ENCODE assay signal across 11 cellular contexts in the genomic region with DNA sequence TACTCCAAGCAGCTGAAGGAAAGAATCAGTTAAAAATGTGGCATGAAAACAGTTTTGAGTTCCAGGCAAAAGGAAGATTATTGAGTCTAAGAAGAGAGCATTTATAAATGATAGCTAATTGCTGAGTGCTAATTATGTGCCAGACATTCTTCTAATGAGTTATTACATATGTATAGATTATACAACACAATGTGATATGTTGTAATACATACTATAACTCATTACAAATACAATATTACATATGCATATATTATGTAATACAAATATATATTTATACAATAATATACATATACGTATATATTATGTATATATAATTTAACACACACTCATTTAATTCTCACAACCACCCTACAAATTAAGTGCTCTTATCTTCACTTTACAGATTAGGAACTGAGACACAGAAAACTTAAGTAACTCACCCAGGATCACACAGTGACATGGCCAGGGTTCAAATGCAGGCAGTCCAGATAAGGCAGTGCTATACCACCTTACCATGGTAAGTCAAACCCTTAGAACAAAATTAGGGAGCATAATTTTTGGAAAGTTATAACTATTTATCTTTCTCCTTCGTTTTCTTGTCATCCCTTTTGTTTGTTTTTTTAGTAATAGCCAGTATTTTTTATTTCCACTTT. TPM values are rescaled to one million over a fixed set of nuclear protein-coding genes. Genes with fewer than 3 reads are reported as not detected.
A peak's percentile ranks its signal among the peaks of the same experiment; 100 is the strongest.
DNase-seq lines count a peak whose midpoint lies in the region; TF ChIP-seq lines count a peak whose summit lies in the region.
"Had no signal": no experiment of that assay in that cellular context is flagged by ENCODE, and none has a peak within 500 bp of the region (broad histone marks: within the 10 kb centered on the region; RNA-seq: fewer than 3 reads in every experiment).

No MANE protein-coding gene starts in this region.

- no peak for TF ChIP-seq POLR2A in thyroid gland (IDR thresholded peaks at IDR 0.05)

- WGBS in thyroid gland, 2 donors: 43 to 50% methylated on average over 2 of the region's 2 CpGs

- intact Hi-C loops in dendritic cell treated with granulocyte-macrophage colony-stimulating factor and Interleukin-4, amounts not matched to agents 40 ng/mL and 50 ng/mL, for 4 days (cut with micrococcal nuclease): loop anchor here (2.0 to 10.0 kb wide), 2 partner anchors 33 to 49 kb away; no protein-coding TSS in a partner anchor
- intact Hi-C loops in thyroid gland (cut with DNase I): no loop called here

- H3K4me1 Mint-ChIP-seq in dendritic cell treated with granulocyte-macrophage colony-stimulating factor and Interleukin-4, amounts not matched to agents 40 ng/mL and 50 ng/mL, for 4 days (ENCODE audit: low read depth): peaks cover 92% of the 10 kb centered on the region
- peaks cover 85% of the 10 kb centered on the region for H3K4me1 Mint-ChIP-seq in nephron

- peaks cover 65% of the 10 kb centered on the region in 2 donors for H3K4me1 ChIP-seq in thyroid gland

- DNase-seq in OCI-M1 (lab: John Stamatoyannopoulos, UW): peak; percentile 15
- DNase-seq in thyroid gland: no peak
- DNase-seq in retina: no peak
- no peak for DNase-seq in H7
- DNase-seq in Kasumi-1 (lab: John Stamatoyannopoulos, UW): no peak
- DNase-seq in NCI-H2107 treated with DMSO at 0.1 percent for 48 hours (lab: John Stamatoyannopoulos, UW; ENCODE audit: unreplicated experiment): no peak
- DNase-seq: activated T-cell treated with anti-CD3 and anti-CD28 coated beads, Interleukin-2, amount 50 U/mL, for 24 hours had no signal

- H3K4me3 ChIP-seq in thyroid gland (replicated peaks in 1 of 3) (no peak overlapping the region), H7 (ENCODE audit: insufficient read depth, low read depth, low read length) (no peak overlapping the region)

- H3K9me3 Mint-ChIP-seq in dendritic cell treated with granulocyte-macrophage colony-stimulating factor and Interleukin-4, amounts not matched to agents 40 ng/mL and 50 ng/mL, for 4 days: no peaks in the 10 kb centered on the region
- H3K9me3 Mint-ChIP-seq in nephron: no peaks in the 10 kb centered on the region
- H3K9me3 Mint-ChIP-seq: activated T-cell treated with anti-CD3 and anti-CD28 coated beads, Interleukin-2, amount 50 U/mL, for 24 hours; WTC11 had no signal

- H3K27me3 ChIP-seq in thyroid gland: no peaks in the 10 kb centered on the region
- peaks cover 5% of the 10 kb centered on the region; the same call in 1 of the 2 replicates for H3K27me3 ChIP-seq in H7 (ENCODE audit: control insufficient read depth, insufficient read depth, low read length)

- H3K27ac ChIP-seq in thyroid gland: peak overlapping the region; percentile 88 to 96 (median 94)
- H3K27ac ChIP-seq: RWPE1 had no signal

- H3K27me3 Mint-ChIP-seq in dendritic cell treated with granulocyte-macrophage colony-stimulating factor and Interleukin-4, amounts not matched to agents 40 ng/mL and 50 ng/mL, for 4 days: peaks cover 4% of the 10 kb centered on the region
- H3K27me3 Mint-ChIP-seq in nephron (ENCODE audit: low read depth): peaks cover 11% of the 10 kb centered on the region

- H3K9me3 ChIP-seq in thyroid gland: no peaks in the 10 kb centered on the region

- peaks cover 12% of the 10 kb centered on the region for H3K36me3 Mint-ChIP-seq in dendritic cell treated with granulocyte-macrophage colony-stimulating factor and Interleukin-4, amounts not matched to agents 40 ng/mL and 50 ng/mL, for 4 days (ENCODE audit: low read depth)
- H3K36me3 Mint-ChIP-seq in nephron (ENCODE audit: low read depth): no peaks in the 10 kb centered on the region
- H3K36me3 Mint-ChIP-seq: WTC11 had no signal

- H3K4me3 Mint-ChIP-seq in dendritic cell treated with granulocyte-macrophage colony-stimulating factor and Interleukin-4, amounts not matched to agents 40 ng/mL and 50 ng/mL, for 4 days: peak overlapping the region; percentile 81
- peak overlapping the region in 2 of 3 experiments; percentile 70 to 73 for H3K4me3 Mint-ChIP-seq in nephron
- H3K4me3 Mint-ChIP-seq: activated T-cell treated with anti-CD3 and anti-CD28 coated beads, Interleukin-2, amount 50 U/mL, for 24 hours; WTC11 had no signal

- no peak for TF ChIP-seq CTCF in nephron (IDR thresholded peaks at IDR 0.05; ENCODE audit: unreplicated experiment in 3 of 3)
- no peak for TF ChIP-seq CTCF in thyroid gland (IDR thresholded peaks at IDR 0.05)

- no peaks in the 10 kb centered on the region for H3K36me3 ChIP-seq in thyroid gland
- H3K36me3 ChIP-seq in H7 (replicated peaks; ENCODE audit: control insufficient read depth, insufficient read depth, low read length): no peaks in the 10 kb centered on the region

- H3K27ac Mint-ChIP-seq in dendritic cell treated with granulocyte-macrophage colony-stimulating factor and Interleukin-4, amounts not matched to agents 40 ng/mL and 50 ng/mL, for 4 days: peak overlapping the region; percentile 93
- H3K27ac Mint-ChIP-seq in nephron: peak overlapping the region; percentile 86 to 96 (median 92)
- H3K27ac Mint-ChIP-seq: activated T-cell treated with anti-CD3 and anti-CD28 coated beads, Interleukin-2, amount 50 U/mL, for 24 hours had no signal

RNA-seq across cellular contexts. Expression of gene SORT1, which starts 4.0 kb away (rescaled TPM):
- 100 to 1,000 TPM in 3 of 4 donors, 10 to 100 TPM in 1; 65.7 to 152 (median 137) TPM for total RNA-seq in thyroid gland
- total RNA-seq in H7 (2014; rRNA removed; shearing (Covaris generic)): 12.4 and 15.9 TPM in 2 replicates

RNA-seq across cellular contexts. Expression of gene PSMA5, which starts 32.5 kb away (rescaled TPM):
- 10 to 100 TPM; 25.1 to 35.7 (median 28.0) TPM for total RNA-seq in thyroid gland
- 141 and 142 TPM in 2 replicates for total RNA-seq in H7 (2014; rRNA removed; shearing (Covaris generic))
